ENCODE assay signal across 13 cellular contexts in genomic region chr12:4810219-4810671, GRCh38.
DNase-seq lines count a peak whose midpoint lies in the region; ATAC-seq and TF ChIP-seq lines count a peak whose summit lies in the region.
"Had no signal": no experiment of that assay in that cellular context is flagged by ENCODE, and none has a peak within 500 bp of the region (broad histone marks: within the 10 kb centered on the region; RNA-seq: fewer than 3 reads in every experiment).

No MANE protein-coding gene starts in this region.

- peak overlapping the region; percentile 53 for H3K4me3 Mint-ChIP-seq in T-helper 2 cell treated with Interferon-gamma antibody and Interleukin-4, amounts not matched to agents 5 μg/mL and 100 μg/mL, for 36 hours
- H3K4me3 Mint-ChIP-seq in activated CD8-positive, alpha-beta T cell treated with anti-CD3 and anti-CD28 coated beads, Interleukin-2, amount 10 ng/mL, durations not matched to agents 7 days and 5 days, result peak overlapping the region; percentile 57

- H3K27me3 Mint-ChIP-seq in T-helper 2 cell treated with Interferon-gamma antibody and Interleukin-4, amounts not matched to agents 5 μg/mL and 100 μg/mL, for 36 hours (ENCODE audit: low read depth), result no peaks in the 10 kb centered on the region
- peaks cover 12% of the 10 kb centered on the region for H3K27me3 Mint-ChIP-seq in activated CD8-positive, alpha-beta T cell treated with anti-CD3 and anti-CD28 coated beads, Interleukin-2, amount 10 ng/mL, durations not matched to agents 7 days and 5 days (ENCODE audit: low read depth)

- H3K27ac Mint-ChIP-seq in T-helper 2 cell treated with Interferon-gamma antibody and Interleukin-4, amounts not matched to agents 5 μg/mL and 100 μg/mL, for 36 hours, result peak overlapping the region; percentile 42
- no peak overlapping the region for H3K27ac Mint-ChIP-seq in activated CD8-positive, alpha-beta T cell treated with anti-CD3 and anti-CD28 coated beads, Interleukin-2, amount 10 ng/mL, durations not matched to agents 7 days and 5 days
- H3K27ac Mint-ChIP-seq: activated T-helper 1 cell treated with anti-CD3 and anti-CD28 coated beads, Interleukin-12 subunit alpha, Interleukin-12 subunit beta, Interleukin-2, Interleukin-4 antibody, amounts not matched to agents 30 ng/mL and 10 ng/mL and 1 ng/mL, durations not matched to agents 14 hours and 24 hours and 36 hours had no signal

- H3K4me1 ChIP-seq in stomach, result peaks cover 9 to 18% (median 15%) of the 10 kb centered on the region in 4 donors
- H3K4me1 ChIP-seq: HAP-1, parathyroid adenoma had no signal

- 23 to 32% (median 31%) methylated on average over 15 to 34 of the region's 34 CpGs for WGBS in stomach, 5 donors

- CTCF ChIA-PET in activated CD8-positive, alpha-beta T cell treated with anti-CD3 and anti-CD28 coated beads, Interleukin-2, amount 10 ng/mL, durations not matched to agents 7 days and 5 days (lab: Charles Lee), result no interaction called here

- no peak for DNase-seq in T-helper 2 cell treated with Interferon-gamma antibody and Interleukin-4, amounts not matched to agents 5 μg/mL and 100 μg/mL, for 36 hours (ENCODE audit: low spot score)
- DNase-seq in T-helper 2 cell (no peak), stomach (no peak), iPS-NIHi7 (ENCODE audit: extremely low spot score) (no peak), left colon (no peak)
- DNase-seq in activated CD8-positive, alpha-beta T cell treated with anti-CD3 and anti-CD28 coated beads, Interleukin-2, amount 10 ng/mL, durations not matched to agents 7 days and 5 days, result no peak
- DNase-seq: MG63, NCI-H526 had no signal

- H3K9me3 ChIP-seq in iPS-18c (ENCODE audit: control insufficient read depth, insufficient read depth, low read length) (peaks cover 2% of the 10 kb centered on the region), stomach (no peaks in the 10 kb centered on the region)
- H3K9me3 ChIP-seq: HAP-1, MG63 had no signal

- TF ChIP-seq POLR2A in stomach (IDR thresholded peaks at IDR 0.05), result no peak

- POLR2A ChIA-PET in activated CD8-positive, alpha-beta T cell treated with anti-CD3 and anti-CD28 coated beads, Interleukin-2, amount 10 ng/mL, durations not matched to agents 7 days and 5 days (lab: Charles Lee), result interaction anchor here (0.6 to 1.3 kb wide), 2 partner anchors 10 to 15 kb away, joined by 3 to 4 read pairs; no protein-coding TSS in a partner anchor

- no peak overlapping the region for H3K27ac ChIP-seq in stomach
- H3K27ac ChIP-seq: parathyroid adenoma had no signal

- intact Hi-C loops in stomach (cut with DNase I; ENCODE audit: low total_unique reads), result no loop called here
- intact Hi-C loops in left colon (cut with DNase I, micrococcal nuclease), result no loop called here

- H3K4me3 ChIP-seq in iPS-18c (ENCODE audit: insufficient read depth, low read depth, low read length) (peak overlapping the region; percentile 72), stomach (peak overlapping the region; percentile 35 to 47 (median 44))
- H3K4me3 ChIP-seq: HAP-1 had no signal

- H3K4me1 Mint-ChIP-seq in T-helper 2 cell treated with Interferon-gamma antibody and Interleukin-4, amounts not matched to agents 5 μg/mL and 100 μg/mL, for 36 hours (ENCODE audit: low read depth), result peaks cover 44% of the 10 kb centered on the region
- peaks cover 44% of the 10 kb centered on the region for H3K4me1 Mint-ChIP-seq in activated CD8-positive, alpha-beta T cell treated with anti-CD3 and anti-CD28 coated beads, Interleukin-2, amount 10 ng/mL, durations not matched to agents 7 days and 5 days (ENCODE audit: low read depth)

- TF ChIP-seq CTCF in stomach (IDR thresholded peaks at IDR 0.05), result no peak

- ATAC-seq in activated CD8-positive, alpha-beta T cell treated with anti-CD3 and anti-CD28 coated beads, Interleukin-2, amount 10 ng/mL, durations not matched to agents 7 days and 5 days, result no peak
- ATAC-seq in HG02798 (IDR thresholded peaks at IDR 0.05; ENCODE audit: poor library complexity, unreplicated experiment), result no peak
- ATAC-seq in left colon, result no peak

- H3K36me3 Mint-ChIP-seq in T-helper 2 cell treated with Interferon-gamma antibody and Interleukin-4, amounts not matched to agents 5 μg/mL and 100 μg/mL, for 36 hours (ENCODE audit: low read depth), result peaks cover 69% of the 10 kb centered on the region
- peaks cover 25% of the 10 kb centered on the region for H3K36me3 Mint-ChIP-seq in activated CD8-positive, alpha-beta T cell treated with anti-CD3 and anti-CD28 coated beads, Interleukin-2, amount 10 ng/mL, durations not matched to agents 7 days and 5 days (ENCODE audit: low read depth)

- peaks cover 17 to 93% (median 26%) of the 10 kb centered on the region in 3 donors for H3K27me3 ChIP-seq in stomach

- H3K9me3 Mint-ChIP-seq in T-helper 2 cell treated with Interferon-gamma antibody and Interleukin-4, amounts not matched to agents 5 μg/mL and 100 μg/mL, for 36 hours, result no peaks in the 10 kb centered on the region
- no peaks in the 10 kb centered on the region for H3K9me3 Mint-ChIP-seq in activated CD8-positive, alpha-beta T cell treated with anti-CD3 and anti-CD28 coated beads, Interleukin-2, amount 10 ng/mL, durations not matched to agents 7 days and 5 days (ENCODE audit: insufficient read depth)
- H3K9me3 Mint-ChIP-seq: activated T-helper 1 cell treated with anti-CD3 and anti-CD28 coated beads, Interleukin-12 subunit alpha, Interleukin-12 subunit beta, Interleukin-2, Interleukin-4 antibody, amounts not matched to agents 30 ng/mL and 10 ng/mL and 1 ng/mL, durations not matched to agents 14 hours and 24 hours and 36 hours had no signal

- H3K36me3 ChIP-seq in stomach, result no peaks in the 10 kb centered on the region
- H3K36me3 ChIP-seq: HAP-1, MG63 had no signal

- TF ChIP-seq EP300 in stomach (IDR thresholded peaks at IDR 0.05), result no peak
